In genomic region chr5:56861893-56862485, GRCh38 we compare ENCODE assay signal across 23 cellular contexts. TPM values are rescaled to one million over a fixed set of nuclear protein-coding genes. Genes with fewer than 3 reads are reported as not detected.
DNase-seq lines count a peak whose midpoint lies in the region; ATAC-seq and TF ChIP-seq lines count a peak whose summit lies in the region.
"Had no signal": no experiment of that assay in that cellular context is flagged by ENCODE, and none has a peak within 500 bp of the region (broad histone marks: within the 10 kb centered on the region; RNA-seq: fewer than 3 reads in every experiment).

No MANE protein-coding gene starts in this region.

- ATAC-seq in GM23338: no peak
- ATAC-seq in foreskin keratinocyte: no peak
- ATAC-seq in GM19395 (IDR thresholded peaks at IDR 0.05; ENCODE audit: unreplicated experiment): no peak
- no peak for ATAC-seq in GM21723 (IDR thresholded peaks at IDR 0.05; ENCODE audit: unreplicated experiment)
- ATAC-seq: left lobe of liver had no signal

- no peaks in the 10 kb centered on the region for H3K4me1 ChIP-seq in GM23338 (ENCODE audit: insufficient read depth)
- H3K4me1 ChIP-seq in foreskin keratinocyte: no peaks in the 10 kb centered on the region

- no peaks in the 10 kb centered on the region for H4K20me1 ChIP-seq in GM23338 (replicated peaks; ENCODE audit: insufficient read depth)

- no peaks in the 10 kb centered on the region for H3K79me2 ChIP-seq in GM23338 (replicated peaks; ENCODE audit: insufficient read depth)

- H3F3A ChIP-seq in GM23338 (replicated peaks; ENCODE audit: low read depth): no peaks in the 10 kb centered on the region

- no peaks in the 10 kb centered on the region for H3K36me3 ChIP-seq in GM23338 (ENCODE audit: insufficient read depth)
- H3K36me3 ChIP-seq: ovary had no signal

- no peak for TF ChIP-seq CTCF in GM23338 (conservative IDR thresholded peaks at IDR 0.05; ENCODE audit: low read depth in 2 of 2)
- no peak for TF ChIP-seq CTCF in foreskin keratinocyte (conservative IDR thresholded peaks at IDR 0.05)

- H3K4me3 ChIP-seq in GM23338: no peak overlapping the region
- H3K4me3 ChIP-seq: ovary, smooth muscle cell had no signal

- peak overlapping the region; percentile 81; the same call in 1 of the 2 replicates for H3K27ac Mint-ChIP-seq in GM23338
- H3K27ac Mint-ChIP-seq: activated T-helper 1 cell treated with anti-CD3 and anti-CD28 coated beads, Interleukin-12 subunit alpha, Interleukin-12 subunit beta, Interleukin-2, Interleukin-4 antibody, amounts not matched to agents 30 ng/mL and 10 ng/mL and 1 ng/mL, durations not matched to agents 14 hours and 24 hours and 36 hours; CD4-positive, CD25-positive, alpha-beta regulatory T cell; memory B cell; nephron progenitor cell; type B pancreatic cell had no signal

- H3K27me3 ChIP-seq in GM23338 (ENCODE audit: insufficient read depth) (no peaks in the 10 kb centered on the region), foreskin keratinocyte (no peaks in the 10 kb centered on the region)
- H3K27me3 ChIP-seq: ovary had no signal

- peaks cover 3% of the 10 kb centered on the region; the same call in 1 of the 3 replicates for H3K4me1 Mint-ChIP-seq in GM23338
- H3K4me1 Mint-ChIP-seq: nephron progenitor cell had no signal

- 0 out of 2 replicates have a peak, but pooled peaks cover 2% of the 10 kb centered on the region for H3K9me2 ChIP-seq in GM23338 (ENCODE audit: insufficient read depth)
- H3K9me2 ChIP-seq: SK-N-SH had no signal

- H3K27me3 Mint-ChIP-seq in GM23338 (ENCODE audit: insufficient read depth, low read depth, poor library complexity): peaks cover 4% of the 10 kb centered on the region
- H3K27me3 Mint-ChIP-seq: activated naive CD4-positive, alpha-beta T cell treated with anti-CD3 and anti-CD28 coated beads, Interleukin-2, amount 50 U/mL, for 24 hours; CD4-positive, CD25-positive, alpha-beta regulatory T cell; memory B cell; type B pancreatic cell had no signal

- H2AFZ ChIP-seq in GM23338: no peak overlapping the region

- H3K9me3 Mint-ChIP-seq in GM23338: no peaks in the 10 kb centered on the region
- H3K9me3 Mint-ChIP-seq: activated naive CD4-positive, alpha-beta T cell treated with anti-CD3 and anti-CD28 coated beads, Interleukin-2, amount 50 U/mL, for 24 hours; activated T-helper 1 cell treated with anti-CD3 and anti-CD28 coated beads, Interleukin-12 subunit alpha, Interleukin-12 subunit beta, Interleukin-2, Interleukin-4 antibody, amounts not matched to agents 30 ng/mL and 10 ng/mL and 1 ng/mL, durations not matched to agents 14 hours and 24 hours and 36 hours; CD4-positive, CD25-positive, alpha-beta regulatory T cell; memory B cell; type B pancreatic cell had no signal

- H3K27ac ChIP-seq in GM23338 (ENCODE audit: low read depth) (no peak overlapping the region), foreskin keratinocyte (no peak overlapping the region)
- H3K27ac ChIP-seq: ovary had no signal

- peak; percentile 39 for DNase-seq in NCI-H345 (lab: John Stamatoyannopoulos, UW)
- DNase-seq in NCI-H345 treated with DMSO at 0.1 percent for 48 hours (lab: John Stamatoyannopoulos, UW; ENCODE audit: unreplicated experiment): no peak
- no peak for DNase-seq in GM23338 (ENCODE audit: low spot score)
- DNase-seq in NCI-H748 treated with DMSO at 0.1 percent for 48 hours (lab: John Stamatoyannopoulos, UW): peak; percentile 5
- peak; percentile 30 to 54 for DNase-seq in foreskin keratinocyte
- no peak for DNase-seq in amygdala (lab: John Stamatoyannopoulos, UW)
- DNase-seq: activated CD4-positive, alpha-beta T cell treated with anti-CD3 and anti-CD28 coated beads, Interleukin-2, amount 50 U/mL, for 4 hours; CD4-positive, CD25-positive, alpha-beta regulatory T cell; KBM-7; MM.1S; NCI-H1436; nephron progenitor cell; ovary; SK-N-SH; stimulated activated naive CD4-positive, alpha-beta T cell had no signal

- no peak overlapping the region for H3K4me2 ChIP-seq in GM23338
- H3K4me2 ChIP-seq: SK-N-SH, smooth muscle cell had no signal

- H3K4me3 Mint-ChIP-seq in GM23338: no peak overlapping the region
- H3K4me3 Mint-ChIP-seq: activated naive CD4-positive, alpha-beta T cell treated with anti-CD3 and anti-CD28 coated beads, Interleukin-2, amount 50 U/mL, for 24 hours; activated T-helper 1 cell treated with anti-CD3 and anti-CD28 coated beads, Interleukin-12 subunit alpha, Interleukin-12 subunit beta, Interleukin-2, Interleukin-4 antibody, amounts not matched to agents 30 ng/mL and 10 ng/mL and 1 ng/mL, durations not matched to agents 14 hours and 24 hours and 36 hours; memory B cell; nephron progenitor cell; type B pancreatic cell had no signal

- H3K36me3 Mint-ChIP-seq in GM23338 (ENCODE audit: low read depth): peaks cover 28% of the 10 kb centered on the region

TF ChIP-seq in GM23338, 12 proteins besides CTCF, POLR2A, EP300 and RAD21:
- TF ChIP-seq NANOG (IDR thresholded peaks at IDR 0.05; ENCODE audit: borderline replicate concordance) (no peak), ZNF331 (CRISPR knock-in tag; IDR thresholded peaks at IDR 0.05; ENCODE audit: low read depth) (peak; percentile 69)
- TF ChIP-seq, protein P1, sequence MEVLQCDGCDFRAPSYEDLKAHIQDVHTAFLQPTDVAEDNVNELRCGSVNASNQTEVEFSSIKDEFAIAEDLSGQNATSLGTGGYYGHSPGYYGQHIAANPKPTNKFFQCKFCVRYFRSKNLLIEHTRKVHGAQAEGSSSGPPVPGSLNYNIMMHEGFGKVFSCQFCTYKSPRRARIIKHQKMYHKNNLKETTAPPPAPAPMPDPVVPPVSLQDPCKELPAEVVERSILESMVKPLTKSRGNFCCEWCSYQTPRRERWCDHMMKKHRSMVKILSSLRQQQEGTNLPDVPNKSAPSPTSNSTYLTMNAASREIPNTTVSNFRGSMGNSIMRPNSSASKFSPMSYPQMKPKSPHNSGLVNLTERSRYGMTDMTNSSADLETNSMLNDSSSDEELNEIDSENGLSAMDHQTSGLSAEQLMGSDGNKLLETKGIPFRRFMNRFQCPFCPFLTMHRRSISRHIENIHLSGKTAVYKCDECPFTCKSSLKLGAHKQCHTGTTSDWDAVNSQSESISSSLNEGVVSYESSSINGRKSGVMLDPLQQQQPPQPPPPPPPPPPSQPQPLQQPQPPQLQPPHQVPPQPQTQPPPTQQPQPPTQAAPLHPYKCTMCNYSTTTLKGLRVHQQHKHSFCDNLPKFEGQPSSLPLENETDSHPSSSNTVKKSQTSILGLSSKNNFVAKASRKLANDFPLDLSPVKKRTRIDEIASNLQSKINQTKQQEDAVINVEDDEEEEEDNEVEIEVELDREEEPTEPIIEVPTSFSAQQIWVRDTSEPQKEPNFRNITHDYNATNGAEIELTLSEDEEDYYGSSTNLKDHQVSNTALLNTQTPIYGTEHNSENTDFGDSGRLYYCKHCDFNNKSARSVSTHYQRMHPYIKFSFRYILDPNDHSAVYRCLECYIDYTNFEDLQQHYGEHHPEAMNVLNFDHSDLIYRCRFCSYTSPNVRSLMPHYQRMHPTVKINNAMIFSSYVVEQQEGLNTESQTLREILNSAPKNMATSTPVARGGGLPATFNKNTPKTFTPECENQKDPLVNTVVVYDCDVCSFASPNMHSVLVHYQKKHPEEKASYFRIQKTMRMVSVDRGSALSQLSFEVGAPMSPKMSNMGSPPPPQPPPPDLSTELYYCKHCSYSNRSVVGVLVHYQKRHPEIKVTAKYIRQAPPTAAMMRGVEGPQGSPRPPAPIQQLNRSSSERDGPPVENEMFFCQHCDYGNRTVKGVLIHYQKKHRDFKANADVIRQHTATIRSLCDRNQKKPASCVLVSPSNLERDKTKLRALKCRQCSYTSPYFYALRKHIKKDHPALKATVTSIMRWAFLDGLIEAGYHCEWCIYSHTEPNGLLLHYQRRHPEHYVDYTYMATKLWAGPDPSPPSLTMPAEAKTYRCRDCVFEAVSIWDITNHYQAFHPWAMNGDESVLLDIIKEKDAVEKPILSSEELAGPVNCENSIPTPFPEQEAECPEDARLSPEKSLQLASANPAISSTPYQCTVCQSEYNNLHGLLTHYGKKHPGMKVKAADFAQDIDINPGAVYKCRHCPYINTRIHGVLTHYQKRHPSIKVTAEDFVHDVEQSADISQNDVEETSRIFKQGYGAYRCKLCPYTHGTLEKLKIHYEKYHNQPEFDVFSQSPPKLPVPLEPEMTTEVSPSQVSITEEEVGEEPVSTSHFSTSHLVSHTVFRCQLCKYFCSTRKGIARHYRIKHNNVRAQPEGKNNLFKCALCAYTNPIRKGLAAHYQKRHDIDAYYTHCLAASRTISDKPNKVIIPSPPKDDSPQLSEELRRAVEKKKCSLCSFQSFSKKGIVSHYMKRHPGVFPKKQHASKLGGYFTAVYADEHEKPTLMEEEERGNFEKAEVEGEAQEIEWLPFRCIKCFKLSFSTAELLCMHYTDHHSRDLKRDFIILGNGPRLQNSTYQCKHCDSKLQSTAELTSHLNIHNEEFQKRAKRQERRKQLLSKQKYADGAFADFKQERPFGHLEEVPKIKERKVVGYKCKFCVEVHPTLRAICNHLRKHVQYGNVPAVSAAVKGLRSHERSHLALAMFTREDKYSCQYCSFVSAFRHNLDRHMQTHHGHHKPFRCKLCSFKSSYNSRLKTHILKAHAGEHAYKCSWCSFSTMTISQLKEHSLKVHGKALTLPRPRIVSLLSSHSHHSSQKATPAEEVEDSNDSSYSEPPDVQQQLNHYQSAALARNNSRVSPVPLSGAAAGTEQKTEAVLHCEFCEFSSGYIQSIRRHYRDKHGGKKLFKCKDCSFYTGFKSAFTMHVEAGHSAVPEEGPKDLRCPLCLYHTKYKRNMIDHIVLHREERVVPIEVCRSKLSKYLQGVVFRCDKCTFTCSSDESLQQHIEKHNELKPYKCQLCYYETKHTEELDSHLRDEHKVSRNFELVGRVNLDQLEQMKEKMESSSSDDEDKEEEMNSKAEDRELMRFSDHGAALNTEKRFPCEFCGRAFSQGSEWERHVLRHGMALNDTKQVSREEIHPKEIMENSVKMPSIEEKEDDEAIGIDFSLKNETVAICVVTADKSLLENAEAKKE (CRISPR knock-in tag; IDR thresholded peaks at IDR 0.05): no peak

RNA-seq across cellular contexts. Expression of gene MAP3K1, which starts 46.6 kb away (rescaled TPM):
- total RNA-seq in GM23338 (2014; rRNA removed; shearing (Covaris generic)): 13.0 and 14.4 TPM in 2 replicates
- polyA plus RNA-seq in GM23338 (2016; fragmentation: Nextera tagmentation; extraction: Ambion mirVana) (9.5 and 9.7 TPM in 2 replicates), foreskin keratinocyte (2.1 and 2.8 TPM in 2 replicates)
- 11.9 and 13.6 TPM in 2 replicates for total RNA-seq in foreskin keratinocyte

RNA-seq across cellular contexts. Expression of gene SETD9, which starts 47.4 kb away (rescaled TPM):
- total RNA-seq in GM23338 (2014; rRNA removed; shearing (Covaris generic)): 13.1 and 19.3 TPM in 2 replicates
- polyA plus RNA-seq in GM23338 (2016; fragmentation: Nextera tagmentation; extraction: Ambion mirVana): 17.7 and 19.2 TPM in 2 replicates
- 5.5 and 10.9 TPM in 2 replicates for total RNA-seq in foreskin keratinocyte
- 3.1 and 6.1 TPM in 2 replicates for polyA plus RNA-seq in foreskin keratinocyte

Comparison
In these comparisons a context has a peak if more than half of its experiments do, and no peak if none do; other contexts are left out.
1. DNase-seq: peak in NCI-H345 (single experiment), NCI-H748 treated with DMSO at 0.1 percent for 48 hours (single experiment) and foreskin keratinocyte (2 of 2); none in NCI-H345 treated with DMSO at 0.1 percent for 48 hours (single experiment), GM23338 (single experiment) and amygdala (0 of 56).